8 cellular contexts compared by ENCODE assay signal in the genomic region with DNA sequence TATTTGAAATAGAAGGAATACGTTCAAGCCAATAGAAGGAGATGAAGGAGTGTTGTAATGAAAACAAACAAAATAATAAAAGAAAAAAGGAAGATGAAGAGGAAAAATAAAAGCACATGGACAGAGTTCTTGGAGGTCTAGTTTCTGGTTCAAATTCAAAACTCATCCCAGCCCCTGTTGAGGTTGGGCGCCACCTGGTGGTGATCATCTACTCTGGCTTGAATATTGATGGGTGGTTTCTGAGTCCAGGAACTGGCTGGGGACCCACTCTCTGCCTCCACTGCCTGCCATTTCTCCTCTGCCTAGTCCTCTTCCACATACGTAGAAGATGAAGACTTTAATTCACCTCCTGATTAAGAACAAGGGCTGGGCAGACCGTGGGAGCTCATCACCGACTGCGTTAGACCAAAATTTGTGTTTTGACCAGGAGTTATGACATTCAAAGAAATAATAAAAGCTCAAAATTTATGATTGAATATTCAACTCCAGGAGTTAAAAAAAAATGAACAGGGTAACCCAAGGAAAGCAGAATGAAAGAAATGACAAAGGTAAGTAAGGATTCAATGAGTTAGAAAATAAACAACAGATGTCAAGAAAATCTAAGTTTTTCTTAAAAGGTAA.
DNase-seq lines count a peak whose midpoint lies in the region; ATAC-seq, FAIRE-seq and TF ChIP-seq lines count a peak whose summit lies in the region.

No MANE protein-coding gene starts in this region.

- ATAC-seq in GM21619 (IDR thresholded peaks at IDR 0.05; ENCODE audit: unreplicated experiment) = no peak

- TF ChIP-seq CTCF in ascending aorta (IDR thresholded peaks at IDR 0.05) (peak; percentile 47 to 77 (median 67)), spleen (IDR thresholded peaks at IDR 0.05 in 8 of 11, conservative IDR thresholded peaks at IDR 0.05 in 3 of 11) (peak; percentile 32 to 80 (median 69))

- H3K27ac ChIP-seq in ascending aorta = no peak overlapping the region
- H3K27ac ChIP-seq in spleen = no peak overlapping the region

- 49 to 55% (median 52%) methylated on average over 6 of the region's 6 CpGs for WGBS in spleen, 5 donors

- H3K27me3 ChIP-seq in ascending aorta = no peaks in the 10 kb centered on the region
- H3K27me3 ChIP-seq in spleen (replicated peaks in 1 of 7) = peaks cover 0 to 10% (median 0%) of the 10 kb centered on the region in 7 donors

- peak; percentile 94 for FAIRE-seq in H54 (lab: Jason Lieb, UNC)

- DNase-seq in COLO668 (lab: John Stamatoyannopoulos, UW; ENCODE audit: unreplicated experiment) = peak; percentile 76
- DNase-seq in H54 (ENCODE audit: insufficient read length, low spot score) = peak; percentile 52
- peak; percentile 31 for DNase-seq in NCI-H1694 treated with DMSO at 0.1 percent for 48 hours (lab: John Stamatoyannopoulos, UW)
- DNase-seq in T-helper 22 cell (ENCODE audit: low read depth) = peak; percentile 5
- peak in 1 of 2 donors; percentile 86 for DNase-seq in ascending aorta (ENCODE audit: low spot score in 2 of 2)
- peak; percentile 15 to 62 for DNase-seq in hippocampal formation (lab: John Stamatoyannopoulos, UW)
- DNase-seq in spleen = peak; percentile 90

- intact Hi-C loops in ascending aorta (cut with DNase I) = loop anchor here (1.0 to 2.0 kb wide), 2 partner anchors 92 to 185 kb away; no protein-coding TSS in a partner anchor
- intact Hi-C loops in spleen (cut with DNase I; ENCODE audit: low total_unique reads) = loop anchor here (5.0 to 10.0 kb wide), 2 partner anchors 90 to 243 kb away; no protein-coding TSS in a partner anchor

- TF ChIP-seq POLR2A in H54 (IDR thresholded peaks at IDR 0.05; ENCODE audit: low read depth, low read length) = no peak
- TF ChIP-seq POLR2A in spleen (IDR thresholded peaks at IDR 0.05) = no peak

- H3K4me3 ChIP-seq in ascending aorta (no peak overlapping the region), spleen (no peak overlapping the region)

- no peaks in the 10 kb centered on the region for H3K9me3 ChIP-seq in ascending aorta
- no peaks in the 10 kb centered on the region for H3K9me3 ChIP-seq in spleen

- H3K36me3 ChIP-seq in ascending aorta (no peaks in the 10 kb centered on the region), spleen (no peaks in the 10 kb centered on the region)

- no peaks in the 10 kb centered on the region for H3K4me1 ChIP-seq in ascending aorta
- peaks cover 0 to 5% (median 0%) of the 10 kb centered on the region in 6 donors for H3K4me1 ChIP-seq in spleen
